Comparison of ENCODE assay signal across 1 cellular context in the genomic region with DNA sequence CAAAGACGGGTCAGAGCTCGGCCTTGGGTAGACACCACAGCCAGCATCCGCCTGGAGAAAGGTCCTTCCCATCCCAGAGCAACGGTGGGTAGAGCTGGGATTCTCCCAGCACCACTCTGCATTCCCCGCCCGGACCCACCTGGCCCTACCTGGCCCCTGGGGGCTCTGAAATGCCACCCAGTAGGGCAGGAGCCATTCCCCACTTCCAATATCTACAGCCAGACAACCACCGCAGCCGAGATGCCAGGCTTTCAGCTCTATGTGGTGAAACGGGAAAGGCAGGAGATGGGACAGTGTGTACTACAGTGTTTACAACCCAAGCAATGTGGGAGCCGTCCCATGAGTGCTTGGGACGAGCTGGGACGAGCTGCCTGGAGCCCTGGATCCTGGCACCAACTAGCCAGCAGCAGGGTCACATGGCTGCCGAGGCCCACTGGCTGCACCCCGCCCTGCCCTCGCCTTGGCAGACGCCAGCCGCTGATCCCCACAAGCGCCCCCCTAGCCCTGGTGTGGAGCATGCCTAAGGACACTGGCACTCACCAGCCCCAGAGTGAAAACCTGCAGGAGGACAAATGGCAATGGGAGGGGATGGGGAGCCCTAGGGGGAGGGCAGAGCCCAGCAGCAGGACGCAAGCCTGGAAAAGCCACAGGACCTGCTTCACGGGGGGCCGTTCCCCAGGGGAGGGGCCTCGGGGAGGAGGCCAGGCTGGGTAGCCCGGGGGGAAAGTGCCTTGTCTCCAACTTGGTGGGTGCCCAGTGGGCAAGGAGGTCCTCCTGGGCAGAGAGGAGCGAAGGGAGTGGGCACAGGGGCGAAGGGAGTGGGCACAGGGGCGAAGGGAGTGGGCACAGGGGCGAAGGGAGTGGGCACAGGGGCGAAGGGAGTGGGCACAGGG.
TF ChIP-seq lines count a peak whose summit lies in the region.

No MANE protein-coding gene starts in this region.

TF ChIP-seq in K562, 482 proteins besides CTCF, POLR2A, EP300 and RAD21:
- TF ChIP-seq HNRNPL (IDR thresholded peaks at IDR 0.05; ENCODE audit: low read depth, low read length) (peak; percentile 96), NCOA6 (IDR thresholded peaks at IDR 0.05) (no peak), ZNF79 (CRISPR knock-in tag; IDR thresholded peaks at IDR 0.05; ENCODE audit: low read depth) (no peak), DDX20 (tag; IDR thresholded peaks at IDR 0.05; ENCODE audit: low read depth) (no peak), CEBPB (tag; IDR thresholded peaks at IDR 0.05) (no peak), POLR2G (IDR thresholded peaks at IDR 0.05; ENCODE audit: low read depth, low read length) (peak; percentile 60), ZKSCAN8 (CRISPR knock-in tag; IDR thresholded peaks at IDR 0.05) (no peak), PCBP1 (IDR thresholded peaks at IDR 0.05; ENCODE audit: low read depth, low read length, poor library complexity, severe bottlenecking) (peak; percentile 85), HNRNPLL (IDR thresholded peaks at IDR 0.05; ENCODE audit: low read depth, low read length, poor library complexity, severe bottlenecking) (no peak), POU5F1 (IDR thresholded peaks at IDR 0.05; ENCODE audit: borderline replicate concordance, low read depth, low read length, partially characterized antibody) (no peak), RBFOX2 (IDR thresholded peaks at IDR 0.05; ENCODE audit: low read depth, low read length) (peak; percentile 60), POLR2B (IDR thresholded peaks at IDR 0.05; ENCODE audit: low read depth, partially characterized antibody) (peak; percentile 36), SUPT5H (IDR thresholded peaks at IDR 0.05) (peak; percentile 58), TAF9B (IDR thresholded peaks at IDR 0.05; ENCODE audit: partially characterized antibody) (no peak), KAT8 (IDR thresholded peaks at IDR 0.05; ENCODE audit: low read depth) (no peak), ZBTB17 (CRISPR knock-in tag; IDR thresholded peaks at IDR 0.05) (no peak), TCF7 (IDR thresholded peaks at IDR 0.05; ENCODE audit: borderline replicate concordance) (no peak), ZBTB34 (CRISPR knock-in tag; IDR thresholded peaks at IDR 0.05) (no peak), FIP1L1 (IDR thresholded peaks at IDR 0.05; ENCODE audit: low read depth, low read length, poor library complexity, severe bottlenecking) (peak; percentile 44), ZNF639 (CRISPR knock-in tag; conservative IDR thresholded peaks at IDR 0.05 in 1 of 2, IDR thresholded peaks at IDR 0.05 in 1 of 2) (no peak), PCBP2 (IDR thresholded peaks at IDR 0.05; ENCODE audit: low read depth, low read length, poor library complexity, severe bottlenecking) (no peak)
